In genomic region chr19:49243129-49243528, GRCh38 we compare ENCODE assay signal across 21 cellular contexts.
"Had no signal": no experiment of that assay in that cellular context is flagged by ENCODE, and none has a peak within 500 bp of the region (broad histone marks: within the 10 kb centered on the region; RNA-seq: fewer than 3 reads in every experiment).

No MANE protein-coding gene starts in this region.

- DNase-seq: IMR-90, Karpas-422, KG1, MG63, NCI-H1092, NCI-H1105 treated with DMSO at 0.1 percent for 48 hours, NCI-H1417 treated with DMSO at 0.1 percent for 48 hours, NCI-H146, NCI-H1694 treated with DMSO at 0.1 percent for 48 hours, NCI-H1930, NCI-H2081, NCI-H2107, NCI-H2227 treated with DMSO at 0.1 percent for 48 hours, NCI-H524, NCI-H69, NCI-H774, RPMI8226, SHP77 had no signal

- ATAC-seq: HepG2, SK-N-SH treated with all-trans-retinoic acid at 6 μM for 48 hours had no signal

- FAIRE-seq: HepG2, RCC 7860 had no signal

- H3K36me3 ChIP-seq: MG63 had no signal

- H3K4me3 ChIP-seq: MG63 had no signal

- H3K9me3 ChIP-seq: MG63 had no signal

- H3K27me3 ChIP-seq: MG63 had no signal
